8 cellular contexts compared by ENCODE assay signal in the genomic region with DNA sequence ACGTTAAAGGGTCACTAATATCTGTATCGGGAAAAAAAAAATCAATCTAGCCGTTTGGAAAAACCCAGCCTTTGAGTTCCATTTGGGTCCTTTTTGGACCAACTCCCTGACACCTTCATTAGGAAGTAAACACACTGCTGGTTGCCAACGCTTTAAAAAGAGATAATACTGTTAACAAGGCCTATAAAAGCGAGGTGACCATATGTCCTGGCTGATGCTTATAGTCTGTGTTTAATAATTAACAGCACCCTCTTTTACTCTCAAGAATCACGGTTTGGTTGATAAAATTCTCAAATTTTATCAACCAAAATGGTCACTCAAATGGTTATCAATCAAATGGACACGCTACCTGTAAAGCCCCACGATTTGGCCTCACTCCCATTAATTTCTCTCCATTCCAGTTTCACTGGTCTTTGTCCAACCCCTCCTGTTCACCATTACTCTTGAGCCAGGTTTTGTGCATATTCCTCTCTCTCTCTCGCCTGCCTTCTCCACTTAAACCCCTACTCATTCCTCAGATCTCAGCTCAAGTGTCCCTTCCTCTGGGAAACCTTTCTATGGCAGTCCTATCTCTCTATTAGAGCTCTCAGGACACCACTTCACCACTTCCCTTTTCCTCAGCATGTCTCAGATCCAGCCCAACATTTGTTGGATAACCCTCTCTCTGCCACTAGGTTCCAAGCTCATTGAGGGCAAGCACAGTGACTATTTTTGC. TPM values are rescaled to one million over a fixed set of nuclear protein-coding genes. Genes with fewer than 3 reads are reported as not detected.
DNase-seq lines count a peak whose midpoint lies in the region; ATAC-seq, FAIRE-seq and TF ChIP-seq lines count a peak whose summit lies in the region.

No MANE protein-coding gene starts in this region.

- H3K79me1 ChIP-seq in IMR-90 (ENCODE audit: low read depth in 1 of 2, low read length in 2 of 2), result peaks cover 0 to 43% of the 10 kb centered on the region in 2 experiments; a peak in 2 of 4 replicates

- H2AK5ac ChIP-seq in IMR-90 (ENCODE audit: low read depth, low read length), result peak overlapping the region; percentile 94

- H3K4me3 Mint-ChIP-seq in activated naive CD8-positive, alpha-beta T cell treated with anti-CD3 and anti-CD28 coated beads, Interleukin-2, amount 50 U/mL, for 24 hours, result peak overlapping the region; percentile 99
- H3K4me3 Mint-ChIP-seq in memory B cell, result peak overlapping the region; percentile 100

- peaks cover 19% of the 10 kb centered on the region for H3K4me1 ChIP-seq in IMR-90 (ENCODE audit: control insufficient read depth, insufficient read depth, low read length)

- dilution Hi-C loops in IMR-90 (cut with HindIII; ENCODE audit: low sequenced_read_pairs, unreplicated experiment), result no loop called here

- peaks cover 55% of the 10 kb centered on the region for H3K36me3 Mint-ChIP-seq in activated naive CD8-positive, alpha-beta T cell treated with anti-CD3 and anti-CD28 coated beads, Interleukin-2, amount 50 U/mL, for 24 hours (ENCODE audit: low read depth)
- H3K36me3 Mint-ChIP-seq in memory B cell, result peaks cover 29% of the 10 kb centered on the region

- peaks cover 11% of the 10 kb centered on the region for H3K9me1 ChIP-seq in IMR-90 (ENCODE audit: insufficient read depth, low read length)

- no peak overlapping the region for H3K4me3 ChIP-seq in IMR-90 (ENCODE audit: insufficient read depth, low read depth, low read length)

- H3K36me3 ChIP-seq in IMR-90 (ENCODE audit: control insufficient read depth, insufficient read depth, low read length), result peaks cover 3% of the 10 kb centered on the region; the same call in 1 of the 2 replicates

- peak overlapping the region; percentile 87 for H3K23ac ChIP-seq in IMR-90 (ENCODE audit: low read depth, low read length)

- FAIRE-seq in urothelium cell line (lab: Jason Lieb, UNC), result no peak

- H4K91ac ChIP-seq in IMR-90 (ENCODE audit: insufficient read depth, low read depth, low read length), result peak overlapping the region; percentile 92

- H2BK20ac ChIP-seq in IMR-90 (ENCODE audit: low read depth, low read length), result peak overlapping the region; percentile 96

- no peak; the same call in 1 of the 2 replicates for TF ChIP-seq POLR2A in IMR-90 (IDR thresholded peaks at IDR 0.05; ENCODE audit: low read depth, low read length)

- no peak for TF ChIP-seq RAD21 in IMR-90 (IDR thresholded peaks at IDR 0.05; ENCODE audit: low read length)

- peak overlapping the region; percentile 99 for H3K18ac ChIP-seq in IMR-90 (ENCODE audit: low read depth, low read length)

- H2BK15ac ChIP-seq in IMR-90 (ENCODE audit: low read depth, low read length), result peak overlapping the region; percentile 92

- no peak for TF ChIP-seq CTCF in IMR-90 (conservative IDR thresholded peaks at IDR 0.05; ENCODE audit: low read depth, low read length)

- CTCF ChIA-PET in IMR-90 (lab: Yijun Ruan, JAX), result interaction anchor here (0.6 to 1.1 kb wide), 3 partner anchors 10 to 325 kb away, joined by 3 to 4 read pairs (median 3); partner anchors contain the start of gene BTG1

- peak overlapping the region; percentile 77 for H3K4me2 ChIP-seq in IMR-90 (ENCODE audit: low read depth, low read length)

- H3K27ac ChIP-seq in IMR-90 (ENCODE audit: insufficient read depth, low read length), result peak overlapping the region; percentile 97

- peak overlapping the region; percentile 90 for H3K27ac Mint-ChIP-seq in activated naive CD8-positive, alpha-beta T cell treated with anti-CD3 and anti-CD28 coated beads, Interleukin-2, amount 50 U/mL, for 24 hours
- H3K27ac Mint-ChIP-seq in memory B cell, result peak overlapping the region; percentile 62

- H2BK5ac ChIP-seq in IMR-90 (ENCODE audit: low read depth, low read length, poor library complexity, severe bottlenecking), result peak overlapping the region; percentile 98

- H4K20me1 ChIP-seq in IMR-90 (ENCODE audit: insufficient read depth, low read length), result no peaks in the 10 kb centered on the region

- H4K8ac ChIP-seq in IMR-90 (ENCODE audit: low read depth in 2 of 2, low read length in 2 of 2), result peak overlapping the region; percentile 78 to 88

- H4K5ac ChIP-seq in IMR-90 (ENCODE audit: low read depth, low read length), result peak overlapping the region; percentile 100

- H3K9me3 Mint-ChIP-seq in activated naive CD8-positive, alpha-beta T cell treated with anti-CD3 and anti-CD28 coated beads, Interleukin-2, amount 50 U/mL, for 24 hours, result no peaks in the 10 kb centered on the region
- H3K9me3 Mint-ChIP-seq in memory B cell, result no peaks in the 10 kb centered on the region

- H3K9me3 ChIP-seq in IMR-90 (ENCODE audit: control insufficient read depth, insufficient read depth, low read length), result no peaks in the 10 kb centered on the region

- peaks cover 87% of the 10 kb centered on the region for H3K4me1 Mint-ChIP-seq in activated naive CD8-positive, alpha-beta T cell treated with anti-CD3 and anti-CD28 coated beads, Interleukin-2, amount 50 U/mL, for 24 hours
- H3K4me1 Mint-ChIP-seq in memory B cell, result peaks cover 59% of the 10 kb centered on the region

- H3K27me3 ChIP-seq in IMR-90 (ENCODE audit: control insufficient read depth, insufficient read depth, low read length), result no peaks in the 10 kb centered on the region

- H3K27me3 Mint-ChIP-seq in activated naive CD8-positive, alpha-beta T cell treated with anti-CD3 and anti-CD28 coated beads, Interleukin-2, amount 50 U/mL, for 24 hours, result no peaks in the 10 kb centered on the region
- no peaks in the 10 kb centered on the region for H3K27me3 Mint-ChIP-seq in memory B cell

- DNase-seq in AML-193 (lab: John Stamatoyannopoulos, UW), result peak; percentile 24 to 56
- no peak for DNase-seq in IMR-90
- no peak for DNase-seq in activated naive CD8-positive, alpha-beta T cell treated with anti-CD3 and anti-CD28 coated beads, Interleukin-2, amount 50 U/mL, for 24 hours
- no peak for DNase-seq in memory B cell (ENCODE audit: low spot score in 2 of 2)
- no peak for DNase-seq in NCI-H1436 (lab: John Stamatoyannopoulos, UW)
- DNase-seq in urothelium cell line (ENCODE audit: low spot score), result no peak
- no peak for DNase-seq in activated CD4-positive, alpha-beta T cell treated with anti-CD3 and anti-CD28 coated beads, Interleukin-2, amount 50 U/mL, for 1 hour

- no peak for ATAC-seq in IMR-90 (ENCODE audit: low read depth)
- no peak for ATAC-seq in activated naive CD8-positive, alpha-beta T cell treated with anti-CD3 and anti-CD28 coated beads, Interleukin-2, amount 50 U/mL, for 24 hours
- ATAC-seq in memory B cell (ENCODE audit: low read depth), result no peak
- ATAC-seq in HG03097 (IDR thresholded peaks at IDR 0.05; ENCODE audit: low FRiP score, unreplicated experiment), result no peak

- BruUV-seq in IMR-90 (replicated peaks; lab: Mats Ljungman, UMichigan), result no TSS peak

- peak overlapping the region; percentile 96 for H2BK120ac ChIP-seq in IMR-90 (ENCODE audit: low read depth, low read length)

- no peak overlapping the region for H2AFZ ChIP-seq in IMR-90 (replicated peaks; ENCODE audit: low read length, poor library complexity)

- peak overlapping the region; percentile 97 for H3K14ac ChIP-seq in IMR-90 (replicated peaks; ENCODE audit: low read depth, low read length)

- POLR2A ChIA-PET in IMR-90 (lab: Charles Lee; ENCODE audit: unreplicated experiment), result interaction anchor here (1.5 kb wide), 1 partner anchor 325 kb away, joined by 5 read pairs; no protein-coding TSS in a partner anchor

- H3K4ac ChIP-seq in IMR-90 (ENCODE audit: low read depth, low read length), result peak overlapping the region; percentile 96

- intact Hi-C loops in IMR-90 (cut with micrococcal nuclease), result no loop called here

- peak overlapping the region; percentile 73 for H3K56ac ChIP-seq in IMR-90 (ENCODE audit: extremely low read depth, insufficient read depth, low read length)

- H3K9ac ChIP-seq in IMR-90 (ENCODE audit: low read depth, low read length), result peak overlapping the region; percentile 6; the same call in 1 of the 2 replicates

- WGBS in IMR-90 (ENCODE audit: extremely low coverage in 2 of 2, insufficient read length in 1 of 2), 2 experiments, result 65% methylated on average over 6 of the region's 9 CpGs; no CpG with 5 or more reads in 1 of the 2 experiments

- peak overlapping the region; percentile 46 for H2AK9ac ChIP-seq in IMR-90 (replicated peaks; ENCODE audit: low read depth, low read length, poor library complexity)

- in situ Hi-C loops in IMR-90 (cut with MboI; ENCODE audit: low sequenced_read_pairs), result loop anchor here (5.0 kb wide), 1 partner anchor 324 kb away; no protein-coding TSS in a partner anchor

TF ChIP-seq in IMR-90, 13 proteins besides CTCF, POLR2A, EP300 and RAD21:
- TF ChIP-seq, protein P1, sequence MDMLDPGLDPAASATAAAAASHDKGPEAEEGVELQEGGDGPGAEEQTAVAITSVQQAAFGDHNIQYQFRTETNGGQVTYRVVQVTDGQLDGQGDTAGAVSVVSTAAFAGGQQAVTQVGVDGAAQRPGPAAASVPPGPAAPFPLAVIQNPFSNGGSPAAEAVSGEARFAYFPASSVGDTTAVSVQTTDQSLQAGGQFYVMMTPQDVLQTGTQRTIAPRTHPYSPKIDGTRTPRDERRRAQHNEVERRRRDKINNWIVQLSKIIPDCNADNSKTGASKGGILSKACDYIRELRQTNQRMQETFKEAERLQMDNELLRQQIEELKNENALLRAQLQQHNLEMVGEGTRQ (IDR thresholded peaks at IDR 0.05; ENCODE audit: low read depth, low read length), result no peak
- TF ChIP-seq NFE2L2 (IDR thresholded peaks at IDR 0.05; ENCODE audit: low read depth, low read length), result no peak

RNA-seq across cellular contexts. Expression of gene BTG1, which starts 9.5 kb away (rescaled TPM):
- total RNA-seq in IMR-90 (2012; rRNA removed), result 3.8 and 8.1 TPM in 2 replicates
- 33.5 and 43.3 TPM in 2 replicates for polyA plus RNA-seq in IMR-90 (2012; rRNA removed)
- 3.7 and 12.0 TPM in 2 replicates for polyA plus RNA-seq in IMR-90 (2012; cell fraction: cytosol; rRNA removed)
- 4.7 and 12.8 TPM in 2 replicates for polyA plus RNA-seq in IMR-90 (2012; cell fraction: nucleus; rRNA removed; ENCODE audit: low replicate concordance)

Comparison
In these comparisons a context has a peak if more than half of its experiments do, and no peak if none do; other contexts are left out.
1. DNase-seq: peak in AML-193 (2 of 2); none in IMR-90 (single experiment), activated naive CD8-positive, alpha-beta T cell treated with anti-CD3 and anti-CD28 coated beads, Interleukin-2, amount 50 U/mL, for 24 hours (single experiment), memory B cell (0 of 2), NCI-H1436 (single experiment), urothelium cell line (single experiment) and activated CD4-positive, alpha-beta T cell treated with anti-CD3 and anti-CD28 coated beads, Interleukin-2, amount 50 U/mL, for 1 hour (single experiment).